8 cellular contexts compared by ENCODE assay signal in genomic region chr14:30558675-30559555, GRCh38. TPM values are rescaled to one million over a fixed set of nuclear protein-coding genes. Genes with fewer than 3 reads are reported as not detected.
DNase-seq lines count a peak whose midpoint lies in the region; TF ChIP-seq lines count a peak whose summit lies in the region.

TSS of gene G2E3 (plus strand) at chr14:30559158. CDS start at chr14:30581080, 21,922 bp downstream.

- peak within 1 kb of the TSS; percentile 90 for H3K4me2 ChIP-seq in neural cell (ENCODE audit: low read length)

- peak; percentile 86 for DNase-seq in EH (ENCODE audit: low read depth)
- DNase-seq in GOT3 (lab: John Stamatoyannopoulos, UW) = peak; percentile 4
- DNase-seq in LHCN-M2 (ENCODE audit: low read depth) = peak; percentile 87
- DNase-seq in RWPE1 (ENCODE audit: low spot score) = peak; percentile 84
- DNase-seq in activated effector memory CD4-positive, alpha-beta T cell treated with anti-CD3 and anti-CD28 coated beads, Interleukin-2, amount 50 U/mL, for 16 hours = peak; percentile 96
- peak; percentile 63 for DNase-seq in fibroblast of the conjunctiva (ENCODE audit: low read depth)
- DNase-seq in stomach = peak; percentile 89

- TF ChIP-seq RAD21 in neural cell (conservative IDR thresholded peaks at IDR 0.05) = no peak

- 0 to 1% (median 0%) methylated on average over 48 to 62 of the region's 62 CpGs for WGBS in stomach, 5 donors

- intact Hi-C loops in stomach (cut with DNase I; ENCODE audit: low total_unique reads) = no loop called here

- H3K9me3 ChIP-seq in neural cell (ENCODE audit: low read length) = no peaks in the 10 kb centered on the region
- no peaks in the 10 kb centered on the region for H3K9me3 ChIP-seq in stomach

- H3K4me3 ChIP-seq in neural cell (ENCODE audit: low read length) = peak within 1 kb of the TSS; percentile 89
- peak within 1 kb of the TSS; percentile 65 to 95 (median 70) for H3K4me3 ChIP-seq in stomach

- TF ChIP-seq EP300 in neural cell (conservative IDR thresholded peaks at IDR 0.05; ENCODE audit: poor library complexity, severe bottlenecking) = no peak
- TF ChIP-seq EP300 in stomach (IDR thresholded peaks at IDR 0.05) = no peak

- H3K4me1 ChIP-seq in stomach = peaks cover 7 to 26% (median 19%) of the 10 kb centered on the region in 4 donors

- H3K36me3 ChIP-seq in neural cell (ENCODE audit: insufficient read depth, low read length) (no peaks in the 10 kb centered on the region), stomach (no peaks in the 10 kb centered on the region)

- POLR2A ChIA-PET in RWPE1 (lab: Yijun Ruan, JAX; ENCODE audit: low non-redundant PET) = no interaction called here

- peaks cover 39% of the 10 kb centered on the region for H3K79me2 ChIP-seq in neural cell (replicated peaks; ENCODE audit: insufficient read depth, low read length)

- H3K9ac ChIP-seq in neural cell (ENCODE audit: low read length) = peak within 1 kb of the TSS; percentile 84

- H3K27me3 ChIP-seq in neural cell (ENCODE audit: insufficient read depth, low read depth, low read length) (no peaks in the 10 kb centered on the region), stomach (no peaks in the 10 kb centered on the region)

- CTCF ChIA-PET in RWPE1 (lab: Yijun Ruan, JAX) = interaction anchor here (0.6 to 0.7 kb wide), 2 partner anchors 63 to 145 kb away, joined by 4 to 6 read pairs; no protein-coding TSS in a partner anchor

- H3K9me2 ChIP-seq in neural cell (ENCODE audit: insufficient read depth, low read length) = no peaks in the 10 kb centered on the region

- H3K27ac ChIP-seq in RWPE1 (peak within 1 kb of the TSS; percentile 85), neural cell (ENCODE audit: low read length) (peak within 1 kb of the TSS; percentile 74), stomach (peak within 1 kb of the TSS; percentile 82 to 87 (median 84))

- peak within 1 kb of the TSS; percentile 83 for H2AFZ ChIP-seq in neural cell (ENCODE audit: low read depth, low read length)

- TF ChIP-seq CTCF in RWPE1 (conservative IDR thresholded peaks at IDR 0.05; ENCODE audit: low read depth) = no peak
- no peak for TF ChIP-seq CTCF in neural cell (IDR thresholded peaks at IDR 0.05; ENCODE audit: poor library complexity, severe bottlenecking)
- TF ChIP-seq CTCF in stomach (IDR thresholded peaks at IDR 0.05) = no peak

- TF ChIP-seq POLR2A in stomach (IDR thresholded peaks at IDR 0.05) = peak in 1 of 4 donors; percentile 19

- no peaks in the 10 kb centered on the region for H4K20me1 ChIP-seq in neural cell (ENCODE audit: insufficient read depth)

- H3F3A ChIP-seq in neural cell (ENCODE audit: insufficient read depth, low read length, poor library complexity, severe bottlenecking) = no peaks in the 10 kb centered on the region

TF ChIP-seq in neural cell, 6 proteins besides CTCF, POLR2A, EP300 and RAD21:
- TF ChIP-seq, protein P1, sequence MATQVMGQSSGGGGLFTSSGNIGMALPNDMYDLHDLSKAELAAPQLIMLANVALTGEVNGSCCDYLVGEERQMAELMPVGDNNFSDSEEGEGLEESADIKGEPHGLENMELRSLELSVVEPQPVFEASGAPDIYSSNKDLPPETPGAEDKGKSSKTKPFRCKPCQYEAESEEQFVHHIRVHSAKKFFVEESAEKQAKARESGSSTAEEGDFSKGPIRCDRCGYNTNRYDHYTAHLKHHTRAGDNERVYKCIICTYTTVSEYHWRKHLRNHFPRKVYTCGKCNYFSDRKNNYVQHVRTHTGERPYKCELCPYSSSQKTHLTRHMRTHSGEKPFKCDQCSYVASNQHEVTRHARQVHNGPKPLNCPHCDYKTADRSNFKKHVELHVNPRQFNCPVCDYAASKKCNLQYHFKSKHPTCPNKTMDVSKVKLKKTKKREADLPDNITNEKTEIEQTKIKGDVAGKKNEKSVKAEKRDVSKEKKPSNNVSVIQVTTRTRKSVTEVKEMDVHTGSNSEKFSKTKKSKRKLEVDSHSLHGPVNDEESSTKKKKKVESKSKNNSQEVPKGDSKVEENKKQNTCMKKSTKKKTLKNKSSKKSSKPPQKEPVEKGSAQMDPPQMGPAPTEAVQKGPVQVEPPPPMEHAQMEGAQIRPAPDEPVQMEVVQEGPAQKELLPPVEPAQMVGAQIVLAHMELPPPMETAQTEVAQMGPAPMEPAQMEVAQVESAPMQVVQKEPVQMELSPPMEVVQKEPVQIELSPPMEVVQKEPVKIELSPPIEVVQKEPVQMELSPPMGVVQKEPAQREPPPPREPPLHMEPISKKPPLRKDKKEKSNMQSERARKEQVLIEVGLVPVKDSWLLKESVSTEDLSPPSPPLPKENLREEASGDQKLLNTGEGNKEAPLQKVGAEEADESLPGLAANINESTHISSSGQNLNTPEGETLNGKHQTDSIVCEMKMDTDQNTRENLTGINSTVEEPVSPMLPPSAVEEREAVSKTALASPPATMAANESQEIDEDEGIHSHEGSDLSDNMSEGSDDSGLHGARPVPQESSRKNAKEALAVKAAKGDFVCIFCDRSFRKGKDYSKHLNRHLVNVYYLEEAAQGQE (IDR thresholded peaks at IDR 0.05; ENCODE audit: borderline replicate concordance) = peak; percentile 18
- no peak for TF ChIP-seq EZH2 (IDR thresholded peaks at IDR 0.05; ENCODE audit: borderline replicate concordance, insufficient read depth, low read length, poor library complexity, severe bottlenecking)
- peak; percentile 87 for TF ChIP-seq MXI1 (conservative IDR thresholded peaks at IDR 0.05; ENCODE audit: poor library complexity, severe bottlenecking)
- peak; percentile 94 for TF ChIP-seq POLR2AphosphoS5 (IDR thresholded peaks at IDR 0.05)
TF ChIP-seq in neural cell: peak in this region for 3.

RNA-seq across cellular contexts. Expression of gene G2E3, which starts in this region (rescaled TPM):
- 29.0 and 34.9 TPM in 2 replicates for total RNA-seq in LHCN-M2 (2014; rRNA removed)
- 6.0 TPM for polyA plus RNA-seq in LHCN-M2 (2012)
- 28.0 and 35.4 TPM in 2 replicates for polyA plus RNA-seq in neural cell
- polyA minus RNA-seq in neural cell = 63.1 and 68.1 TPM in 2 replicates
- total RNA-seq in stomach = 10 to 100 TPM in 3 of 5 donors, 1 to 10 TPM in 2; 5.5 to 26.1 (median 11.6) TPM
- polyA plus RNA-seq in stomach = 1 to 10 TPM; 3.3 to 5.0 (median 3.3) TPM

Comparison
In these comparisons a context has a peak if more than half of its experiments do, and no peak if none do; other contexts are left out.
1. Peak in every context shown above with its lines: DNase-seq, H3K4me3 ChIP-seq and H3K27ac ChIP-seq.
2. DNase-seq: peak in every context shown above with its lines; median percentile 96 in activated effector memory CD4-positive, alpha-beta T cell treated with anti-CD3 and anti-CD28 coated beads, Interleukin-2, amount 50 U/mL, for 16 hours; 89 in stomach; 87 in LHCN-M2; 86 in EH; 84 in RWPE1; 63 in fibroblast of the conjunctiva; 4 in GOT3.